Comparison of ENCODE assay signal across 7 cellular contexts in genomic region chr12:80825506-80825905, GRCh38.
"Had no signal": no experiment of that assay in that cellular context is flagged by ENCODE, and none has a peak within 500 bp of the region (broad histone marks: within the 10 kb centered on the region; RNA-seq: fewer than 3 reads in every experiment).

No MANE protein-coding gene starts in this region.

- DNase-seq: IMR-90, KBM-7, KG1 had no signal

- FAIRE-seq: HepG2, HTR-8/SVneo, K562 had no signal

- H3K4me3 ChIP-seq: K562 had no signal

- H3K27ac ChIP-seq: HL-60 had no signal
